In the genomic region with DNA sequence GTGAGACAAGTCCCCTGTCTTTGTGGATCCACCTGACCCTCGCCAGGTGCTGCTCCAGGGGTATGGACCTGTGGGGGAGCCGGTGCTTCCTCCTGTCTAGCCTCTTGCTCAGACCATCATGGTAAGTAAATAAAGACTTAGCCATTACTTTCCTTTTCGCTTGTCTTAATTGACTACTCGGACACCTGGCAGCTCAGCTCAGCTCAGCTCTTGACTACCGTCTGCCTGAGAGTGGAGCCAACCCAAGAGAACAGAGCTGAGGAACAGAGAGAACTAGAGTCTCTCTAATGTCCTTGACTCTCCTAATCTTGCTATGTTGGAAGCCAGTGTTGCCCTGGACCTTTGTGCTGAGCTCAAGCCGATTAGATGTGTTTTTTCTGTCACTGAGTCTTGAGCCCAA, we compare ENCODE assay signal across 25 cellular contexts.
"Had no signal": no experiment of that assay in that cellular context is flagged by ENCODE, and none has a peak within 500 bp of the region (broad histone marks: within the 10 kb centered on the region; RNA-seq: fewer than 3 reads in every experiment).

No MANE protein-coding gene starts in this region.

- H3K27ac ChIP-seq: left ventricle myocardium inferior, ovary, right atrium auricular region, right lobe of liver, stomach, testis, thyroid gland, transverse colon, uterus had no signal

- H3K27ac Mint-ChIP-seq: natural killer cell treated with Interleukin-12 subunit alpha and Interleukin-12 subunit beta and Interleukin-15 and Interleukin-18, amount 100 ng/mL, for 72 hours; progenitor cell of endocrine pancreas; stimulated activated naive B cell treated with anti-CD40 and anti-IgM and Interleukin-4, amounts not matched to agents 10 μg/mL and 1 μg/mL and 100 μg/mL, for 72 hours had no signal

- H3K4me2 ChIP-seq: smooth muscle cell had no signal

- H3K4me3 Mint-ChIP-seq: immature natural killer cell; naive thymus-derived CD4-positive, alpha-beta T cell; natural killer cell treated with Interleukin-12 subunit alpha and Interleukin-12 subunit beta and Interleukin-15 and Interleukin-18, amount 100 ng/mL, for 72 hours; stimulated activated naive B cell treated with anti-CD40 and anti-IgM and Interleukin-4, amounts not matched to agents 10 μg/mL and 1 μg/mL and 100 μg/mL, for 72 hours had no signal

- H3K9me3 ChIP-seq: mucosa of descending colon, ovary, right atrium auricular region, right lobe of liver, testis, thyroid gland, transverse colon, uterus had no signal

- H3K36me3 Mint-ChIP-seq: immature natural killer cell; natural killer cell treated with Interleukin-12 subunit alpha and Interleukin-12 subunit beta and Interleukin-15 and Interleukin-18, amount 100 ng/mL, for 72 hours had no signal

- H3K27me3 ChIP-seq: ovary, right atrium auricular region, right lobe of liver, stomach, testis, thyroid gland, transverse colon, uterus had no signal

- DNase-seq: hypothalamus; immature natural killer cell; kidney; left ventricle myocardium inferior; midbrain; mucosa of descending colon; naive thymus-derived CD4-positive, alpha-beta T cell; ovary; right lobe of liver; stimulated activated CD4-positive, alpha-beta T cell treated with anti-CD3 and anti-CD28 coated beads, Interleukin-1b, Interleukin-23, amount 100 ng/mL, for 48 hours; stimulated activated CD4-positive, alpha-beta T cell treated with anti-CD3 and anti-CD28 coated beads, Interleukin-2, amount 100 ng/mL, for 48 hours; stimulated activated CD4-positive, alpha-beta T cell treated with anti-CD3 and anti-CD28 coated beads, Interleukin-4, amount 100 ng/mL, for 4 hours; stimulated activated CD8-positive, alpha-beta memory T cell treated with anti-CD3 and anti-CD28 coated beads, Interleukin-4, amount 100 ng/mL, for 48 hours; stimulated activated naive B cell treated with anti-CD40 and anti-IgM and Interleukin-4, amounts not matched to agents 10 μg/mL and 1 μg/mL and 100 μg/mL, for 72 hours; stimulated activated naive CD8-positive, alpha-beta T cell treated with anti-CD3 and anti-CD28 coated beads, Interleukin-15, Interleukin-2, amounts not matched to agents 100 U/mL and 50 U/mL, for 24 hours; stomach; testis; transverse colon; uterus had no signal

- H3K27me3 Mint-ChIP-seq: naive thymus-derived CD4-positive, alpha-beta T cell; stimulated activated naive B cell treated with anti-CD40 and anti-IgM and Interleukin-4, amounts not matched to agents 10 μg/mL and 1 μg/mL and 100 μg/mL, for 72 hours had no signal

- H3K4me1 Mint-ChIP-seq: immature natural killer cell had no signal

- ATAC-seq: mucosa of descending colon; naive thymus-derived CD4-positive, alpha-beta T cell; natural killer cell treated with Interleukin-12 subunit alpha and Interleukin-12 subunit beta and Interleukin-15 and Interleukin-18, amount 100 ng/mL, for 72 hours; right lobe of liver; stimulated activated naive B cell treated with anti-CD40 and anti-IgM and Interleukin-4, amounts not matched to agents 10 μg/mL and 1 μg/mL and 100 μg/mL, for 72 hours; stimulated activated naive CD8-positive, alpha-beta T cell treated with anti-CD3 and anti-CD28 coated beads, Interleukin-15, Interleukin-2, amounts not matched to agents 100 U/mL and 50 U/mL, for 24 hours had no signal

- H3K9me3 Mint-ChIP-seq: immature natural killer cell; natural killer cell treated with Interleukin-12 subunit alpha and Interleukin-12 subunit beta and Interleukin-15 and Interleukin-18, amount 100 ng/mL, for 72 hours had no signal

- H3K4me3 ChIP-seq: left ventricle myocardium inferior, lung, mucosa of descending colon, ovary, right atrium auricular region, right lobe of liver, smooth muscle cell, stomach, testis, thyroid gland, transverse colon, uterus had no signal

- H3K36me3 ChIP-seq: left ventricle myocardium inferior, ovary, right atrium auricular region, right lobe of liver, stomach, thyroid gland, transverse colon, uterus had no signal

- H3K4me1 ChIP-seq: left ventricle myocardium inferior, right atrium auricular region, right lobe of liver, stomach, testis, thyroid gland, transverse colon, uterus had no signal
